In the genomic region with DNA sequence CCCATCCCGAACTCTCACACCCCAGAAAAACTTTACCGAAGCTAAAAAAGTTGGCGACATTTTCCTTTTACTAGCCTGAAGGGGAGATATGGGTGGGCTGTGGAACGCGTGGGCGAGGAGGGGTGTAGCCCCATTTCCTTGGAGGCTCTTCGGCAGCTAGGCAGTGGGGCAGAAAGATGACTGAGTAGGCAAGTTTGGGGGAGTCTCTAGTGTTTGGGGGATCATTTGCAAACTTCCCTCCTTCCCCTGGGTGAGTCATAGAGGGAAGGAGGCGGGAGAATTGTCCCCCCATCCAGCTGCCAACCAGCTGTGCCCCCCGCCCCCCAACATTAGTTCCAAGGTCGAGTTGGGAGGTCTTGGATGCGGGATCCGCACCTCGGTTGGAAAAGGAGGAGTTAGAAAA, we compare ENCODE assay signal across 8 cellular contexts. TPM values are rescaled to one million over a fixed set of nuclear protein-coding genes. Genes with fewer than 3 reads are reported as not detected.
DNase-seq lines count a peak whose midpoint lies in the region; ATAC-seq lines count a peak whose summit lies in the region.

No MANE protein-coding gene starts in this region.

- H3K9me3 ChIP-seq in iPS-15b (ENCODE audit: control insufficient read depth, insufficient read depth, low read length) = no peaks in the 10 kb centered on the region

- CTCF ChIA-PET in activated CD4-positive, alpha-beta T cell treated with anti-CD3 and anti-CD28 coated beads for 36 hours (lab: Charles Lee) = interaction anchor here (0.7 to 6.8 kb wide), 12 partner anchors 9 to 735 kb away, joined by 3 to 58 read pairs (median 4); partner anchors contain the start of gene ARHGAP9

- peak overlapping the region; percentile 77 for H3K4me3 Mint-ChIP-seq in activated CD4-positive, alpha-beta T cell treated with anti-CD3 and anti-CD28 coated beads for 36 hours
- H3K4me3 Mint-ChIP-seq in stimulated activated naive B cell treated with anti-CD40 and anti-IgM and Interleukin-4, amounts not matched to agents 10 μg/mL and 1 μg/mL and 100 μg/mL, for 72 hours = peak overlapping the region; percentile 85 to 86

- H3K27me3 Mint-ChIP-seq in activated CD4-positive, alpha-beta T cell treated with anti-CD3 and anti-CD28 coated beads for 36 hours = peaks cover 4% of the 10 kb centered on the region
- no peaks in the 10 kb centered on the region for H3K27me3 Mint-ChIP-seq in stimulated activated naive B cell treated with anti-CD40 and anti-IgM and Interleukin-4, amounts not matched to agents 10 μg/mL and 1 μg/mL and 100 μg/mL, for 72 hours

- no peak overlapping the region for H3K9ac ChIP-seq in iPS-15b (ENCODE audit: low read depth, low read length)

- POLR2A ChIA-PET in activated CD4-positive, alpha-beta T cell treated with anti-CD3 and anti-CD28 coated beads for 36 hours (lab: Charles Lee) = no interaction called here

- peaks cover 11% of the 10 kb centered on the region for H3K4me1 ChIP-seq in iPS-15b (ENCODE audit: control insufficient read depth, insufficient read depth, low read length)

- H3K27me3 ChIP-seq in iPS-15b (ENCODE audit: control insufficient read depth, insufficient read depth, low read length) = no peaks in the 10 kb centered on the region

- peak; percentile 38 for DNase-seq in activated CD4-positive, alpha-beta T cell treated with anti-CD3 and anti-CD28 coated beads for 36 hours
- DNase-seq in activated CD4-positive, alpha-beta T cell treated with anti-CD3 and anti-CD28 coated beads, Interleukin-2, amount 50 U/mL, for 4 hours = no peak
- peak; percentile 48 to 50 for DNase-seq in activated T-cell treated with anti-CD3 and anti-CD28 coated beads, Interleukin-2, amount 50 U/mL, for 48 hours
- DNase-seq in stimulated activated naive B cell treated with anti-CD40 and anti-IgM and Interleukin-4, amounts not matched to agents 10 μg/mL and 1 μg/mL and 100 μg/mL, for 72 hours = no peak
- DNase-seq in activated gamma-delta T cell (lab: John Stamatoyannopoulos, UW) = no peak
- DNase-seq in globus pallidus (ENCODE audit: low spot score) = no peak

- intact Hi-C loops in activated CD4-positive, alpha-beta T cell treated with anti-CD3 and anti-CD28 coated beads for 36 hours (cut with DNase I, micrococcal nuclease) = loop anchor here (1.0 to 5.0 kb wide), 10 partner anchors 15 to 375 kb away; partner anchors contain the start of genes DCTN2 (in 1 of the 2), MBD6 (in 1 of the 2) and NAB2 (in 1 of the 2)

- H3K4me1 Mint-ChIP-seq in activated CD4-positive, alpha-beta T cell treated with anti-CD3 and anti-CD28 coated beads for 36 hours = peaks cover 54% of the 10 kb centered on the region
- peaks cover 51 to 60% of the 10 kb centered on the region in 2 donors for H3K4me1 Mint-ChIP-seq in stimulated activated naive B cell treated with anti-CD40 and anti-IgM and Interleukin-4, amounts not matched to agents 10 μg/mL and 1 μg/mL and 100 μg/mL, for 72 hours

- H3K36me3 Mint-ChIP-seq in activated CD4-positive, alpha-beta T cell treated with anti-CD3 and anti-CD28 coated beads for 36 hours (ENCODE audit: low read depth) = no peaks in the 10 kb centered on the region
- peaks cover 4 to 7% of the 10 kb centered on the region in 2 donors for H3K36me3 Mint-ChIP-seq in stimulated activated naive B cell treated with anti-CD40 and anti-IgM and Interleukin-4, amounts not matched to agents 10 μg/mL and 1 μg/mL and 100 μg/mL, for 72 hours

- no peak for ATAC-seq in activated CD4-positive, alpha-beta T cell treated with anti-CD3 and anti-CD28 coated beads for 36 hours
- ATAC-seq in stimulated activated naive B cell treated with anti-CD40 and anti-IgM and Interleukin-4, amounts not matched to agents 10 μg/mL and 1 μg/mL and 100 μg/mL, for 72 hours (replicated peaks) = no peak
- ATAC-seq in HG02973 (IDR thresholded peaks at IDR 0.05; ENCODE audit: unreplicated experiment) = no peak

- peak overlapping the region; percentile 40 for H3K27ac Mint-ChIP-seq in activated CD4-positive, alpha-beta T cell treated with anti-CD3 and anti-CD28 coated beads for 36 hours
- peak overlapping the region; percentile 82 for H3K27ac Mint-ChIP-seq in stimulated activated naive B cell treated with anti-CD40 and anti-IgM and Interleukin-4, amounts not matched to agents 10 μg/mL and 1 μg/mL and 100 μg/mL, for 72 hours

- H3K9me3 Mint-ChIP-seq in activated CD4-positive, alpha-beta T cell treated with anti-CD3 and anti-CD28 coated beads for 36 hours (ENCODE audit: low read depth) = no peaks in the 10 kb centered on the region
- no peaks in the 10 kb centered on the region for H3K9me3 Mint-ChIP-seq in stimulated activated naive B cell treated with anti-CD40 and anti-IgM and Interleukin-4, amounts not matched to agents 10 μg/mL and 1 μg/mL and 100 μg/mL, for 72 hours

- peaks cover 4% of the 10 kb centered on the region for H3K36me3 ChIP-seq in iPS-15b (ENCODE audit: control insufficient read depth, insufficient read depth, low read length)

- H3K4me3 ChIP-seq in iPS-15b (ENCODE audit: low read depth, low read length) = peak overlapping the region; percentile 71

RNA-seq across cellular contexts. Expression of gene GLI1, which starts 2.3 kb away (rescaled TPM):
- total RNA-seq in activated CD4-positive, alpha-beta T cell treated with anti-CD3 and anti-CD28 coated beads for 36 hours = under 1 TPM; 0.40 to 0.73 TPM

RNA-seq across cellular contexts. Expression of gene INHBE, which starts 6.8 kb away (rescaled TPM):
- total RNA-seq in activated CD4-positive, alpha-beta T cell treated with anti-CD3 and anti-CD28 coated beads for 36 hours = 1 to 10 TPM; 1.2 to 1.5 TPM

RNA-seq across cellular contexts. Expression of gene ARHGAP9, which starts 17.8 kb away (rescaled TPM):
- total RNA-seq in activated CD4-positive, alpha-beta T cell treated with anti-CD3 and anti-CD28 coated beads for 36 hours = 100 to 1,000 TPM in 1 of 2 experiments, 10 to 100 TPM in 1; 77.7 to 101 TPM

RNA-seq across cellular contexts. Expression of gene MARS1, which starts 26.0 kb away (rescaled TPM):
- 100 to 1,000 TPM; 389 to 583 TPM for total RNA-seq in activated CD4-positive, alpha-beta T cell treated with anti-CD3 and anti-CD28 coated beads for 36 hours

RNA-seq across cellular contexts. Expression of gene INHBC, which starts 27.3 kb away (rescaled TPM):
- not detected for total RNA-seq in activated CD4-positive, alpha-beta T cell treated with anti-CD3 and anti-CD28 coated beads for 36 hours

Comparison
In these comparisons a context has a peak if more than half of its experiments do, and no peak if none do; other contexts are left out.
1. DNase-seq: peak in activated CD4-positive, alpha-beta T cell treated with anti-CD3 and anti-CD28 coated beads for 36 hours (single experiment) and activated T-cell treated with anti-CD3 and anti-CD28 coated beads, Interleukin-2, amount 50 U/mL, for 48 hours (2 of 2); none in activated CD4-positive, alpha-beta T cell treated with anti-CD3 and anti-CD28 coated beads, Interleukin-2, amount 50 U/mL, for 4 hours (0 of 2), stimulated activated naive B cell treated with anti-CD40 and anti-IgM and Interleukin-4, amounts not matched to agents 10 μg/mL and 1 μg/mL and 100 μg/mL, for 72 hours (single experiment), activated gamma-delta T cell (single experiment) and globus pallidus (single experiment).